ENCODE assay signal across 9 cellular contexts in genomic region chr20:2005831-2006426, GRCh38. TPM values are rescaled to one million over a fixed set of nuclear protein-coding genes. Genes with fewer than 3 reads are reported as not detected.
DNase-seq lines count a peak whose midpoint lies in the region; ATAC-seq and TF ChIP-seq lines count a peak whose summit lies in the region.
"Had no signal": no experiment of that assay in that cellular context is flagged by ENCODE, and none has a peak within 500 bp of the region (broad histone marks: within the 10 kb centered on the region; RNA-seq: fewer than 3 reads in every experiment).

No MANE protein-coding gene starts in this region.

- H3K4me1 Mint-ChIP-seq in CD14-positive monocyte (peaks cover 1% of the 10 kb centered on the region), WTC11 (peaks cover 10% of the 10 kb centered on the region; the same call in 1 of the 2 replicates)
- H3K4me1 Mint-ChIP-seq in stimulated activated memory B cell treated with anti-CD40 and anti-IgM and Interleukin-4, amounts not matched to agents 10 μg/mL and 1 μg/mL and 100 μg/mL, for 72 hours: no peaks in the 10 kb centered on the region

- H3K27me3 Mint-ChIP-seq in CD14-positive monocyte (ENCODE audit: low read depth in 3 of 3) (peaks cover 9 to 16% (median 14%) of the 10 kb centered on the region in 3 donors), WTC11 (ENCODE audit: low read depth) (peaks cover 20% of the 10 kb centered on the region)
- peaks cover 19% of the 10 kb centered on the region for H3K27me3 Mint-ChIP-seq in stimulated activated memory B cell treated with anti-CD40 and anti-IgM and Interleukin-4, amounts not matched to agents 10 μg/mL and 1 μg/mL and 100 μg/mL, for 72 hours

- H3K9me3 Mint-ChIP-seq in CD14-positive monocyte: peaks cover 0 to 2% (median 0%) of the 10 kb centered on the region in 7 donors
- no peaks in the 10 kb centered on the region for H3K9me3 Mint-ChIP-seq in WTC11
- H3K9me3 Mint-ChIP-seq in stimulated activated memory B cell treated with anti-CD40 and anti-IgM and Interleukin-4, amounts not matched to agents 10 μg/mL and 1 μg/mL and 100 μg/mL, for 72 hours: no peaks in the 10 kb centered on the region

- intact Hi-C loops in CD14-positive monocyte (cut with micrococcal nuclease): loop anchor here (2.0 to 10.0 kb wide), 3 partner anchors 99 to 167 kb away; partner anchors contain the start of gene STK35 (in 1 of the 2)
- intact Hi-C loops in breast epithelium (cut with DNase I; ENCODE audit: low total_unique reads): no loop called here
- intact Hi-C loops in left colon (cut with DNase I, micrococcal nuclease): no loop called here

- DNase-seq in CD14-positive monocyte (ENCODE audit: low spot score): peak; percentile 69
- peak; percentile 60 for DNase-seq in HuH-7.5 (ENCODE audit: low spot score)
- DNase-seq in WTC11 (ENCODE audit: low spot score): peak; percentile 90
- DNase-seq in breast epithelium (ENCODE audit: low spot score in 2 of 2): peak; percentile 19 to 80
- DNase-seq in left colon: peak; percentile 46 to 82
- DNase-seq in stimulated activated CD4-positive, alpha-beta T cell treated with anti-CD3 and anti-CD28 coated beads, Interleukin-4, amount 100 ng/mL, for 48 hours (ENCODE audit: low read depth in 2 of 2): peak; percentile 57 to 73
- no peak for DNase-seq in putamen (ENCODE audit: low spot score)

- no peak for TF ChIP-seq POLR2A in breast epithelium (IDR thresholded peaks at IDR 0.05)

- no peaks in the 10 kb centered on the region for H3K36me3 ChIP-seq in breast epithelium

- peak; percentile 50; the same call in 1 of the 2 replicates for ATAC-seq in WTC11
- peak; percentile 63 for ATAC-seq in left colon
- ATAC-seq in stimulated activated memory B cell treated with anti-CD40 and anti-IgM and Interleukin-4, amounts not matched to agents 10 μg/mL and 1 μg/mL and 100 μg/mL, for 72 hours: no peak

- H3K4me1 ChIP-seq in breast epithelium: no peaks in the 10 kb centered on the region

- H3K4me3 Mint-ChIP-seq in CD14-positive monocyte (no peak overlapping the region), WTC11 (no peak overlapping the region)
- no peak overlapping the region for H3K4me3 Mint-ChIP-seq in stimulated activated memory B cell treated with anti-CD40 and anti-IgM and Interleukin-4, amounts not matched to agents 10 μg/mL and 1 μg/mL and 100 μg/mL, for 72 hours

- H3K27me3 ChIP-seq in breast epithelium: peaks cover 0 to 25% of the 10 kb centered on the region in 2 donors

- CTCF ChIA-PET in WTC11 (lab: Charles Lee): interaction anchor here (0.8 to 3.9 kb wide), 29 partner anchors 9 to 381 kb away, joined by 3 to 31 read pairs (median 5); partner anchors contain the start of gene PDYN

- no peak overlapping the region for H3K27ac Mint-ChIP-seq in CD14-positive monocyte
- H3K27ac Mint-ChIP-seq in WTC11: no peak overlapping the region
- no peak overlapping the region for H3K27ac Mint-ChIP-seq in stimulated activated memory B cell treated with anti-CD40 and anti-IgM and Interleukin-4, amounts not matched to agents 10 μg/mL and 1 μg/mL and 100 μg/mL, for 72 hours

- H3K27ac ChIP-seq in breast epithelium: no peak overlapping the region

- H3K9me3 ChIP-seq in breast epithelium: no peaks in the 10 kb centered on the region

- POLR2A ChIA-PET in WTC11 (lab: Charles Lee): no interaction called here

- no peak overlapping the region for H3K4me3 ChIP-seq in breast epithelium

- TF ChIP-seq CTCF in CD14-positive monocyte (IDR thresholded peaks at IDR 0.05): no peak
- no peak for TF ChIP-seq CTCF in WTC11 (IDR thresholded peaks at IDR 0.05)
- no peak for TF ChIP-seq CTCF in breast epithelium (IDR thresholded peaks at IDR 0.05)

- H3K36me3 Mint-ChIP-seq in CD14-positive monocyte (no peaks in the 10 kb centered on the region), WTC11 (no peaks in the 10 kb centered on the region)
- H3K36me3 Mint-ChIP-seq in stimulated activated memory B cell treated with anti-CD40 and anti-IgM and Interleukin-4, amounts not matched to agents 10 μg/mL and 1 μg/mL and 100 μg/mL, for 72 hours: no peaks in the 10 kb centered on the region

TF ChIP-seq in WTC11, 78 proteins besides CTCF, POLR2A, EP300 and RAD21 (continues in another document):
- TF ChIP-seq RORB (CRISPR knock-in tag; IDR thresholded peaks at IDR 0.05) (no peak), NFE2L1 (CRISPR knock-in tag; IDR thresholded peaks at IDR 0.05) (peak; percentile 64), ZBTB43 (CRISPR knock-in tag; IDR thresholded peaks at IDR 0.05) (no peak; the same call in 1 of the 2 replicates), SOX15 (CRISPR knock-in tag; IDR thresholded peaks at IDR 0.05) (no peak), MYBL2 (CRISPR knock-in tag; IDR thresholded peaks at IDR 0.05) (peak; percentile 29; the same call in 1 of the 2 replicates), PRDM15 (CRISPR knock-in tag; IDR thresholded peaks at IDR 0.05) (no peak), MAX (CRISPR knock-in tag; IDR thresholded peaks at IDR 0.05) (peak; percentile 51; the same call in 1 of the 2 replicates), TEAD1 (CRISPR knock-in tag; IDR thresholded peaks at IDR 0.05) (peak; percentile 97), CREM (CRISPR knock-in tag; IDR thresholded peaks at IDR 0.05) (no peak), ESRRA (CRISPR knock-in tag; IDR thresholded peaks at IDR 0.05; ENCODE audit: borderline replicate concordance) (peak; percentile 89; the same call in 1 of the 2 replicates), MXD4 (CRISPR knock-in tag; IDR thresholded peaks at IDR 0.05; ENCODE audit: borderline replicate concordance) (no peak), SMAD4 (CRISPR knock-in tag; IDR thresholded peaks at IDR 0.05) (peak; percentile 76; the same call in 1 of the 2 replicates), IRF2 (CRISPR knock-in tag; IDR thresholded peaks at IDR 0.05; ENCODE audit: borderline replicate concordance, low read depth) (no peak)
- TF ChIP-seq, protein P1, sequence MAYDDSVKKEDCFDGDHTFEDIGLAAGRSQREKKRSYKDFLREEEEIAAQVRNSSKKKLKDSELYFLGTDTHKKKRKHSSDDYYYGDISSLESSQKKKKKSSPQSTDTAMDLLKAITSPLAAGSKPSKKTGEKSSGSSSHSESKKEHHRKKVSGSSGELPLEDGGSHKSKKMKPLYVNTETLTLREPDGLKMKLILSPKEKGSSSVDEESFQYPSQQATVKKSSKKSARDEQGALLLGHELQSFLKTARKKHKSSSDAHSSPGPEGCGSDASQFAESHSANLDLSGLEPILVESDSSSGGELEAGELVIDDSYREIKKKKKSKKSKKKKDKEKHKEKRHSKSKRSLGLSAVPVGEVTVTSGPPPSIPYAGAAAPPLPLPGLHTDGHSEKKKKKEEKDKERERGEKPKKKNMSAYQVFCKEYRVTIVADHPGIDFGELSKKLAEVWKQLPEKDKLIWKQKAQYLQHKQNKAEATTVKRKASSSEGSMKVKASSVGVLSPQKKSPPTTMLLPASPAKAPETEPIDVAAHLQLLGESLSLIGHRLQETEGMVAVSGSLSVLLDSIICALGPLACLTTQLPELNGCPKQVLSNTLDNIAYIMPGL (CRISPR knock-in tag; IDR thresholded peaks at IDR 0.05): no peak

RNA-seq across cellular contexts. Expression of gene PDYN, which starts 12.1 kb away (rescaled TPM):
- polyA plus RNA-seq in CD14-positive monocyte: not detected
- total RNA-seq in WTC11 (2021) (0.14 to 0.28 TPM (median 0.21 TPM) in 3 replicates), breast epithelium (not detected), left colon (not detected)
- total RNA-seq: lower leg skin had no signal

Comparison
In these comparisons a context has a peak if more than half of its experiments do, and no peak if none do; other contexts are left out.
1. intact Hi-C loops: an anchor here in CD14-positive monocyte (2.0 to 10.0 kb wide); none called in breast epithelium and left colon.